1 cellular context compared by ENCODE assay signal in the genomic region with DNA sequence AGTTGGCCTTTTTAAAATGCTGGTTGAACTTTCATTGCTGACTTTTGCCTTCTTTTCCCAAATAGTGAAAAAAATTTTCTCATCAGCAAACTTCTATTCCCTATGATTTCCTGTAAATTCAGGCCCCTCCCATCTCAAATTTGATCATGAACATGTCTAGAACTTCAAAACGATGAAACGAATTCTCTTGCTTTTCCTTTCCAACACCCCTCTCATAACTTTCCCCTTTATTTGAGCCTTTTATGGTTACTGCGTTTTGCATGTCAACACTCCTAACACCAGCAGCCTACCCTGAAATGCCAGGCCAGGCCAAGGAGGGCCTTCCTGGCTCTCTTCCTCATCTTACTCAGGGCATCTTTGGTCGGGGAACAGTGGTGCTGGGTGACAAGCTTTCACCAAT.
TF ChIP-seq lines count a peak whose summit lies in the region.

No MANE protein-coding gene starts in this region.

TF ChIP-seq in neural cell, 6 proteins besides CTCF, POLR2A, EP300 and RAD21 (continued from another document):
- TF ChIP-seq, protein P1, sequence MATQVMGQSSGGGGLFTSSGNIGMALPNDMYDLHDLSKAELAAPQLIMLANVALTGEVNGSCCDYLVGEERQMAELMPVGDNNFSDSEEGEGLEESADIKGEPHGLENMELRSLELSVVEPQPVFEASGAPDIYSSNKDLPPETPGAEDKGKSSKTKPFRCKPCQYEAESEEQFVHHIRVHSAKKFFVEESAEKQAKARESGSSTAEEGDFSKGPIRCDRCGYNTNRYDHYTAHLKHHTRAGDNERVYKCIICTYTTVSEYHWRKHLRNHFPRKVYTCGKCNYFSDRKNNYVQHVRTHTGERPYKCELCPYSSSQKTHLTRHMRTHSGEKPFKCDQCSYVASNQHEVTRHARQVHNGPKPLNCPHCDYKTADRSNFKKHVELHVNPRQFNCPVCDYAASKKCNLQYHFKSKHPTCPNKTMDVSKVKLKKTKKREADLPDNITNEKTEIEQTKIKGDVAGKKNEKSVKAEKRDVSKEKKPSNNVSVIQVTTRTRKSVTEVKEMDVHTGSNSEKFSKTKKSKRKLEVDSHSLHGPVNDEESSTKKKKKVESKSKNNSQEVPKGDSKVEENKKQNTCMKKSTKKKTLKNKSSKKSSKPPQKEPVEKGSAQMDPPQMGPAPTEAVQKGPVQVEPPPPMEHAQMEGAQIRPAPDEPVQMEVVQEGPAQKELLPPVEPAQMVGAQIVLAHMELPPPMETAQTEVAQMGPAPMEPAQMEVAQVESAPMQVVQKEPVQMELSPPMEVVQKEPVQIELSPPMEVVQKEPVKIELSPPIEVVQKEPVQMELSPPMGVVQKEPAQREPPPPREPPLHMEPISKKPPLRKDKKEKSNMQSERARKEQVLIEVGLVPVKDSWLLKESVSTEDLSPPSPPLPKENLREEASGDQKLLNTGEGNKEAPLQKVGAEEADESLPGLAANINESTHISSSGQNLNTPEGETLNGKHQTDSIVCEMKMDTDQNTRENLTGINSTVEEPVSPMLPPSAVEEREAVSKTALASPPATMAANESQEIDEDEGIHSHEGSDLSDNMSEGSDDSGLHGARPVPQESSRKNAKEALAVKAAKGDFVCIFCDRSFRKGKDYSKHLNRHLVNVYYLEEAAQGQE (IDR thresholded peaks at IDR 0.05; ENCODE audit: borderline replicate concordance), result no peak
- TF ChIP-seq TAF1 (IDR thresholded peaks at IDR 0.05; ENCODE audit: low read depth) (no peak), SMC3 (conservative IDR thresholded peaks at IDR 0.05; ENCODE audit: poor library complexity) (no peak), MXI1 (conservative IDR thresholded peaks at IDR 0.05; ENCODE audit: poor library complexity, severe bottlenecking) (no peak)
TF ChIP-seq in neural cell: peak in this region for 1.
